Comparison of ENCODE assay signal across 15 cellular contexts in the genomic region with DNA sequence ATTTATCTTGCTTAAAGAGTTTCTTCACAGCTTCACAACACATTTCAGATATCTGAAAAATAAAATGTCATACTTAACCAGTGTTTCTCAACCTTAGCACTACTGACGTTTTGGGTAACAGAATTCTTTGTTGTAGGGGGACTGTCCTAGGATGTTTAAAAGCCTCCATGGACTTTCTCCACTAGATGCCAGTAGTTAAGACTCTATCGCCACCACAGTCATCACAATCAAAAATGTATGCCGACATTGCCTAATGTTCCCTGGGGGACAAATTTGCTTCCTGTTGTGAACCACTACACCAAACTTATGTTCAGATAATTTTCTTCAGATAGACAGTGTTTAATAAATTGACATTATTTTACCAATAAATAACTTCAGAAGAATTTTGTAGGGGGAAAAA. TPM values are rescaled to one million over a fixed set of nuclear protein-coding genes. Genes with fewer than 3 reads are reported as not detected.
DNase-seq lines count a peak whose midpoint lies in the region; ATAC-seq and TF ChIP-seq lines count a peak whose summit lies in the region.
"Had no signal": no experiment of that assay in that cellular context is flagged by ENCODE, and none has a peak within 500 bp of the region (broad histone marks: within the 10 kb centered on the region; RNA-seq: fewer than 3 reads in every experiment).

No MANE protein-coding gene starts in this region.

- POLR2A ChIA-PET in HCT116 (lab: Charles Lee), result no interaction called here
- POLR2A ChIA-PET in naive thymus-derived CD8-positive, alpha-beta T cell (lab: Charles Lee), result no interaction called here

- H3K36me3 ChIP-seq in BE2C (peaks cover 59% of the 10 kb centered on the region), HCT116 (ENCODE audit: control insufficient read depth in 1 of 2, insufficient read depth in 2 of 2, low read length in 2 of 2) (peaks cover 59 to 71% of the 10 kb centered on the region in 2 experiments), mesenchymal stem cell (ENCODE audit: control insufficient read depth in 1 of 2, insufficient read depth in 2 of 2, low read depth in 1 of 2, low read length in 2 of 2) (peaks cover 12 to 88% of the 10 kb centered on the region in 2 experiments)

- no peak overlapping the region for H4K8ac ChIP-seq in mesenchymal stem cell (ENCODE audit: low read length)

- DNase-seq in BE2C (no peak), HCT116 (ENCODE audit: low read depth, low spot score) (no peak), astrocyte of the spinal cord (ENCODE audit: low read depth, low spot score) (no peak), mesenchymal stem cell (peak; percentile 24), NCI-H526 (lab: John Stamatoyannopoulos, UW) (no peak)
- no peak for DNase-seq in naive thymus-derived CD8-positive, alpha-beta T cell
- DNase-seq: activated CD4-positive, alpha-beta T cell treated with anti-CD3 and anti-CD28 coated beads, Interleukin-2, amount 10 ng/mL, durations not matched to agents 24 days and 14 days; activated CD8-positive, alpha-beta memory T cell treated with anti-CD3 and anti-CD28 coated beads, Interleukin-2, amount 50 U/mL, for 4 hours; activated naive CD4-positive, alpha-beta T cell treated with Interleukin-2 at 50 U/mL for 16 hours; aorta; CD8-positive, alpha-beta memory T cell; NCI-H1436; SW 1271 had no signal

- H2AK5ac ChIP-seq in mesenchymal stem cell (ENCODE audit: low read length, severe bottlenecking), result no peak overlapping the region

- H2AFZ ChIP-seq in HCT116 (ENCODE audit: low read depth, low read length, poor library complexity, severe bottlenecking) (no peak overlapping the region), mesenchymal stem cell (ENCODE audit: low read depth, low read length) (no peak overlapping the region)

- TF ChIP-seq CTCF in BE2C (IDR thresholded peaks at IDR 0.05; ENCODE audit: low read depth, low read length) (peak; percentile 22; the same call in 1 of the 2 replicates), HCT116 (IDR thresholded peaks at IDR 0.05 in 2 of 3, conservative IDR thresholded peaks at IDR 0.05 in 1 of 3; ENCODE audit: borderline replicate concordance in 1 of 3, insufficient read depth in 1 of 3, low read depth in 2 of 3, low read length in 2 of 3) (no peak), astrocyte of the spinal cord (IDR thresholded peaks at IDR 0.05; ENCODE audit: low read depth, low read length) (peak; percentile 8)

- H3K36me3 Mint-ChIP-seq in naive thymus-derived CD8-positive, alpha-beta T cell, result peaks cover 0 to 83% (median 36%) of the 10 kb centered on the region in 3 donors

- intact Hi-C loops in HCT116 (cut with micrococcal nuclease), result no loop called here

- ATAC-seq in HCT116 (0 out of 2 replicates have a peak, but pooled peaks have one; percentile 50), HG02610 (IDR thresholded peaks at IDR 0.05; ENCODE audit: unreplicated experiment) (no peak)
- ATAC-seq in naive thymus-derived CD8-positive, alpha-beta T cell, result no peak
- ATAC-seq: left lobe of liver had no signal

- H3K79me2 ChIP-seq in HCT116 (ENCODE audit: insufficient read depth, low read length), result peaks cover 79% of the 10 kb centered on the region

- CTCF ChIA-PET in HCT116 (lab: Charles Lee), result interaction anchor here (1.5 kb wide), 1 partner anchor 95 kb away, joined by 3 read pairs; no protein-coding TSS in a partner anchor

- peaks cover 11% of the 10 kb centered on the region for H3K79me1 ChIP-seq in mesenchymal stem cell (replicated peaks; ENCODE audit: low read length, poor library complexity, severe bottlenecking)

- no peaks in the 10 kb centered on the region for H3K27me3 Mint-ChIP-seq in naive thymus-derived CD8-positive, alpha-beta T cell
- H3K27me3 Mint-ChIP-seq: activated CD4-positive, alpha-beta T cell treated with anti-CD3 and anti-CD28 coated beads, Interleukin-2, amount 10 ng/mL, durations not matched to agents 24 days and 14 days; CD8-positive, alpha-beta memory T cell had no signal

- H3K9ac ChIP-seq in HCT116 (ENCODE audit: low read length), result no peak overlapping the region
- H3K9ac ChIP-seq in mesenchymal stem cell (ENCODE audit: low read length), result peak overlapping the region; percentile 5

- no peak overlapping the region for H3K23ac ChIP-seq in mesenchymal stem cell (ENCODE audit: low read length in 2 of 2)

- no TSS peak for BruUV-seq in HCT116 (replicated peaks; lab: Mats Ljungman, UMichigan)

- H3K14ac ChIP-seq in mesenchymal stem cell (ENCODE audit: low read length in 2 of 2), result no peak overlapping the region

- no peak overlapping the region for H3K18ac ChIP-seq in mesenchymal stem cell (ENCODE audit: low read depth in 1 of 2, low read length in 2 of 2)

- H2BK15ac ChIP-seq in mesenchymal stem cell (ENCODE audit: low read depth, poor library complexity, severe bottlenecking), result no peak overlapping the region

- no peak overlapping the region for H2BK5ac ChIP-seq in mesenchymal stem cell (ENCODE audit: low read depth, low read length, poor library complexity, severe bottlenecking)

- H3K4me1 Mint-ChIP-seq in naive thymus-derived CD8-positive, alpha-beta T cell, result peaks cover 0 to 3% (median 1%) of the 10 kb centered on the region in 4 donors
- H3K4me1 Mint-ChIP-seq: activated CD4-positive, alpha-beta T cell treated with anti-CD3 and anti-CD28 coated beads, Interleukin-2, amount 10 ng/mL, durations not matched to agents 24 days and 14 days had no signal

- H2BK120ac ChIP-seq in mesenchymal stem cell (ENCODE audit: low read depth, low read length), result no peak overlapping the region

- H3K4me3 ChIP-seq in BE2C (ENCODE audit: low read depth, low read length) (no peak overlapping the region), HCT116 (replicated peaks in 1 of 2; ENCODE audit: low read depth in 1 of 2, low read length in 2 of 2) (no peak overlapping the region), astrocyte of the spinal cord (ENCODE audit: low read depth, low read length) (no peak overlapping the region), mesenchymal stem cell (ENCODE audit: insufficient read depth in 1 of 2, low read depth in 1 of 2, low read length in 2 of 2) (no peak overlapping the region)

- whole genome bisulfite sequencing in mesenchymal stem cell, result 83% methylated on average over 2 of the region's 3 CpGs

- no peak overlapping the region for H2BK12ac ChIP-seq in mesenchymal stem cell (ENCODE audit: low read length in 2 of 2)

- TF ChIP-seq POLR2A in HCT116 (IDR thresholded peaks at IDR 0.05; ENCODE audit: borderline replicate concordance, extremely low read depth, insufficient read depth, insufficient read length), result no peak

- no peak overlapping the region for H3K4me3 Mint-ChIP-seq in naive thymus-derived CD8-positive, alpha-beta T cell
- H3K4me3 Mint-ChIP-seq: activated CD4-positive, alpha-beta T cell treated with anti-CD3 and anti-CD28 coated beads, Interleukin-2, amount 10 ng/mL, durations not matched to agents 24 days and 14 days; CD8-positive, alpha-beta memory T cell had no signal

- H3K4me2 ChIP-seq in HCT116 (ENCODE audit: low read length), result no peak overlapping the region
- no peak overlapping the region for H3K4me2 ChIP-seq in mesenchymal stem cell (ENCODE audit: low read length, poor library complexity, severe bottlenecking)

- no peak overlapping the region for H4K91ac ChIP-seq in mesenchymal stem cell (ENCODE audit: low read length)

- H3K27me3 ChIP-seq in BE2C (no peaks in the 10 kb centered on the region), HCT116 (ENCODE audit: insufficient read depth, low read length) (no peaks in the 10 kb centered on the region), mesenchymal stem cell (ENCODE audit: control insufficient read depth in 1 of 2, insufficient read depth in 1 of 2, low read length in 2 of 2) (no peaks in the 10 kb centered on the region)

- H3K4ac ChIP-seq in mesenchymal stem cell (ENCODE audit: low read depth in 1 of 2, low read length in 2 of 2), result no peak overlapping the region

- RAD21 ChIA-PET in HCT116 (lab: Charles Lee; ENCODE audit: low non-redundant PET in 1 of 2, low total read pairs in 2 of 2, uncharacterized antibody in 2 of 2, unreplicated experiment in 2 of 2), result no interaction called here

- H3K27ac Mint-ChIP-seq in naive thymus-derived CD8-positive, alpha-beta T cell, result no peak overlapping the region

- H4K20me1 ChIP-seq in HCT116 (ENCODE audit: insufficient read depth), result peaks cover 10% of the 10 kb centered on the region; the same call in 1 of the 2 replicates

- peak; percentile 9; the same call in 1 of the 2 replicates for TF ChIP-seq RAD21 in HCT116 (IDR thresholded peaks at IDR 0.05; ENCODE audit: low read depth)

- H3K9me3 ChIP-seq in BE2C, result no peaks in the 10 kb centered on the region
- H3K9me3 ChIP-seq in HCT116 (ENCODE audit: control insufficient read depth in 1 of 2, insufficient read depth in 1 of 2, low read depth in 1 of 2, low read length in 2 of 2), result no peaks in the 10 kb centered on the region
- H3K9me3 ChIP-seq in mesenchymal stem cell (ENCODE audit: control insufficient read depth, low read length), result no peaks in the 10 kb centered on the region

- no peaks in the 10 kb centered on the region for H3K4me1 ChIP-seq in BE2C
- no peaks in the 10 kb centered on the region for H3K4me1 ChIP-seq in HCT116 (ENCODE audit: control insufficient read depth in 1 of 2, insufficient read depth in 2 of 2, low read length in 2 of 2)
- no peaks in the 10 kb centered on the region for H3K4me1 ChIP-seq in mesenchymal stem cell (ENCODE audit: control insufficient read depth, insufficient read depth, low read depth, low read length)

- in situ Hi-C loops in astrocyte of the spinal cord (cut with HindIII; ENCODE audit: low sequenced_read_pairs), result no loop called here

- no peaks in the 10 kb centered on the region for H3K9me3 Mint-ChIP-seq in naive thymus-derived CD8-positive, alpha-beta T cell
- H3K9me3 Mint-ChIP-seq: activated CD4-positive, alpha-beta T cell treated with anti-CD3 and anti-CD28 coated beads, Interleukin-2, amount 10 ng/mL, durations not matched to agents 24 days and 14 days; CD8-positive, alpha-beta memory T cell had no signal

- no peaks in the 10 kb centered on the region for H3K9me2 ChIP-seq in HCT116 (ENCODE audit: insufficient read depth)

- no peak overlapping the region for H3K27ac ChIP-seq in HCT116 (ENCODE audit: low read depth, low read length)
- no peak overlapping the region for H3K27ac ChIP-seq in mesenchymal stem cell (ENCODE audit: low read length, poor library complexity, severe bottlenecking)

TF ChIP-seq in HCT116, 20 proteins besides CTCF, POLR2A, EP300 and RAD21 (continues in another document):
- no peak for TF ChIP-seq CEBPB (IDR thresholded peaks at IDR 0.05; ENCODE audit: low read depth)

RNA-seq across cellular contexts. Expression of a gene that starts 13.4 kb away (rescaled TPM):
- polyA plus RNA-seq in BE2C (2012; ENCODE audit: insufficient read depth, insufficient read length, low read depth), result 19.1 TPM
- 45.5 TPM for total RNA-seq in HCT116 (2021; ENCODE audit: unreplicated experiment)
- 7.5 and 11.8 TPM in 2 replicates for polyA plus RNA-seq in HCT116 (2012)
- polyA plus RNA-seq in mesenchymal stem cell (2013, experiment 1 of 2), result 9.3 TPM
- 9.1 TPM for polyA plus RNA-seq in mesenchymal stem cell (2013, experiment 2 of 2)
- total RNA-seq in naive thymus-derived CD8-positive, alpha-beta T cell, result 10 to 100 TPM; 23.0 to 24.8 TPM
- polyA plus RNA-seq in naive thymus-derived CD8-positive, alpha-beta T cell, result 10 to 100 TPM; 10.6 to 16.0 (median 14.0) TPM

RNA-seq across cellular contexts. Expression of a gene that starts 53.0 kb away (rescaled TPM):
- 3.9 TPM for polyA plus RNA-seq in BE2C (2012; ENCODE audit: insufficient read depth, insufficient read length, low read depth)
- total RNA-seq in HCT116 (2021; ENCODE audit: unreplicated experiment), result 7.1 TPM
- 2.5 and 3.0 TPM in 2 replicates for polyA plus RNA-seq in HCT116 (2012)
- polyA plus RNA-seq in mesenchymal stem cell (2013, experiment 1 of 2), result 5.7 TPM
- 6.5 TPM for polyA plus RNA-seq in mesenchymal stem cell (2013, experiment 2 of 2)
- total RNA-seq in naive thymus-derived CD8-positive, alpha-beta T cell, result under 1 TPM in 1 of 2 experiments, not detected in 1; 0.18 TPM
- not detected for polyA plus RNA-seq in naive thymus-derived CD8-positive, alpha-beta T cell
- polyA plus RNA-seq: CD8-positive, alpha-beta memory T cell had no signal

Comparison
In these comparisons a context has a peak if more than half of its experiments do, and no peak if none do; other contexts are left out.
1. CTCF ChIP-seq: peak in BE2C (single experiment) and astrocyte of the spinal cord (single experiment); none in HCT116 (0 of 3).